ENCODE assay signal across 8 cellular contexts in genomic region chr3:152021951-152022461, GRCh38.
DNase-seq lines count a peak whose midpoint lies in the region; ATAC-seq and TF ChIP-seq lines count a peak whose summit lies in the region.

No MANE protein-coding gene starts in this region.

- H3K36me3 Mint-ChIP-seq in chondrocyte (ENCODE audit: low read depth), result peaks cover 2% of the 10 kb centered on the region

- H3K9me3 Mint-ChIP-seq in chondrocyte (ENCODE audit: low read depth), result no peaks in the 10 kb centered on the region

- ATAC-seq in GM18517 (IDR thresholded peaks at IDR 0.05; ENCODE audit: unreplicated experiment), result peak; percentile 53
- no peak for ATAC-seq in left lobe of liver
- ATAC-seq in HG02870 (IDR thresholded peaks at IDR 0.05; ENCODE audit: unreplicated experiment), result no peak
- no peak for ATAC-seq in HG03095 (IDR thresholded peaks at IDR 0.05; ENCODE audit: unreplicated experiment)

- no peak overlapping the region for H3K4me3 ChIP-seq in NB4 (ENCODE audit: low read depth, low read length)

- TF ChIP-seq CTCF in NB4 (IDR thresholded peaks at IDR 0.05; ENCODE audit: low read depth, low read length) (no peak), chondrocyte (IDR thresholded peaks at IDR 0.05) (no peak)

- H3K4me3 Mint-ChIP-seq in chondrocyte (ENCODE audit: unreplicated experiment), result no peak overlapping the region

- no peaks in the 10 kb centered on the region for H3K27me3 Mint-ChIP-seq in chondrocyte (ENCODE audit: low read depth)

- DNase-seq in NB4 (ENCODE audit: low read depth) (peak; percentile 77), chondrocyte (ENCODE audit: low spot score) (no peak), left lobe of liver (ENCODE audit: low spot score) (no peak), middle frontal gyrus (ENCODE audit: extremely low spot score, low spot score) (no peak)
- peak; percentile 4 for DNase-seq in stimulated activated CD4-positive, alpha-beta T cell treated with anti-CD3 and anti-CD28 coated beads, Interleukin-12 subunit alpha, Interleukin-12 subunit beta, amount 100 ng/mL, for 4 hours

- peak overlapping the region; percentile 57 for H3K27ac Mint-ChIP-seq in chondrocyte (ENCODE audit: unreplicated experiment)

- peaks cover 53% of the 10 kb centered on the region for H3K4me1 Mint-ChIP-seq in chondrocyte (ENCODE audit: low read depth)

- no peak for TF ChIP-seq POLR2A in NB4 (IDR thresholded peaks at IDR 0.05; ENCODE audit: extremely low read depth, insufficient read length)

Comparison
In these comparisons a context has a peak if more than half of its experiments do, and no peak if none do; other contexts are left out.
1. DNase-seq: peak in NB4 (single experiment) and stimulated activated CD4-positive, alpha-beta T cell treated with anti-CD3 and anti-CD28 coated beads, Interleukin-12 subunit alpha, Interleukin-12 subunit beta, amount 100 ng/mL, for 4 hours (single experiment); none in chondrocyte (single experiment), left lobe of liver (single experiment) and middle frontal gyrus (single experiment).